8 cellular contexts compared by ENCODE assay signal in genomic region chr3:46558184-46559029, GRCh38. TPM values are rescaled to one million over a fixed set of nuclear protein-coding genes. Genes with fewer than 3 reads are reported as not detected.
A peak's percentile ranks its signal among the peaks of the same experiment; 100 is the strongest.
DNase-seq lines count a peak whose midpoint lies in the region; ATAC-seq and TF ChIP-seq lines count a peak whose summit lies in the region.

No MANE protein-coding gene starts in this region.

- H3K36me3 ChIP-seq in KOPT-K1 (ENCODE audit: insufficient read depth, low read length) (no peaks in the 10 kb centered on the region), iPS-20b (ENCODE audit: insufficient read depth, low read depth, low read length) (no peaks in the 10 kb centered on the region), spleen (no peaks in the 10 kb centered on the region)

- H3K27me3 ChIP-seq in iPS-20b (ENCODE audit: insufficient read depth, low read length) (no peaks in the 10 kb centered on the region), spleen (replicated peaks in 1 of 7) (peaks cover 0 to 10% (median 0%) of the 10 kb centered on the region in 7 donors)

- TF ChIP-seq POLR2A in spleen (IDR thresholded peaks at IDR 0.05) = no peak

- intact Hi-C loops in spleen (cut with DNase I; ENCODE audit: low total_unique reads) = loop anchor here (2.0 kb wide), 1 partner anchor 62 kb away; the partner anchor contains the start of gene RTP3

- ATAC-seq in GM21825 (IDR thresholded peaks at IDR 0.05; ENCODE audit: unreplicated experiment) = peak; percentile 91

- DNase-seq in EL (peak; percentile 93), T-helper 2 cell (peak; percentile 29 to 85 (median 61)), astrocyte of the cerebellum (ENCODE audit: low read depth) (peak; percentile 68), spleen (peak; percentile 89), NCI-H510A treated with DMSO at 0.1 percent for 48 hours (lab: John Stamatoyannopoulos, UW) (no peak)

- peak overlapping the region; percentile 38 for H3K4me3 ChIP-seq in astrocyte of the cerebellum (ENCODE audit: low read depth, low read length)
- no peak overlapping the region for H3K4me3 ChIP-seq in iPS-20b (ENCODE audit: low read length)
- peak overlapping the region in 6 of 8 donors; percentile 1 to 59 (median 31) for H3K4me3 ChIP-seq in spleen

- H3K27ac ChIP-seq in KOPT-K1 (ENCODE audit: low read depth, low read length, poor library complexity, severe bottlenecking) (peak overlapping the region; percentile 70), iPS-20b (ENCODE audit: low read length) (no peak overlapping the region), spleen (peak overlapping the region in 6 of 8 donors; percentile 31 to 66 (median 51))

- in situ Hi-C loops in astrocyte of the cerebellum (cut with HindIII; ENCODE audit: low sequenced_read_pairs) = no loop called here

- TF ChIP-seq CTCF in astrocyte of the cerebellum (IDR thresholded peaks at IDR 0.05; ENCODE audit: low read depth, low read length, missing control alignments) = peak; percentile 75
- TF ChIP-seq CTCF in spleen (IDR thresholded peaks at IDR 0.05 in 8 of 11, conservative IDR thresholded peaks at IDR 0.05 in 3 of 11) = peak; percentile 62 to 88 (median 73)

- H3K9me3 ChIP-seq in KOPT-K1 (ENCODE audit: insufficient read depth, low read length, poor library complexity, severe bottlenecking) = peaks cover 5% of the 10 kb centered on the region
- H3K9me3 ChIP-seq in iPS-20b (ENCODE audit: insufficient read depth, low read depth, low read length) = peaks cover 6% of the 10 kb centered on the region; the same call in 1 of the 2 replicates
- H3K9me3 ChIP-seq in spleen = peaks cover 0 to 9% (median 3%) of the 10 kb centered on the region in 8 donors

- 12 to 28% (median 13%) methylated on average over 22 of the region's 22 CpGs for WGBS in spleen, 5 donors

- peaks cover 14% of the 10 kb centered on the region for H3K4me1 ChIP-seq in iPS-20b (ENCODE audit: insufficient read depth, low read length)
- H3K4me1 ChIP-seq in spleen = peaks cover 8 to 20% (median 13%) of the 10 kb centered on the region in 6 donors

- H3K9ac ChIP-seq in iPS-20b (ENCODE audit: low read depth, low read length) = peak overlapping the region; percentile 23; the same call in 1 of the 2 replicates

RNA-seq across cellular contexts. Expression of gene LRRC2, which starts 7.7 kb away (rescaled TPM):
- total RNA-seq in spleen = 10 to 100 TPM in 1 of 7 donors, 1 to 10 TPM in 6; 3.4 to 10.9 (median 5.8) TPM
- 1 to 10 TPM in 1 of 3 donors, under 1 TPM in 2; 0.59 to 1.8 (median 0.83) TPM for polyA plus RNA-seq in spleen

RNA-seq across cellular contexts. Expression of gene FAM240A, which starts 53.9 kb away (rescaled TPM):
- total RNA-seq in spleen = not detected
- under 1 TPM in 1 of 3 donors, not detected in 2; 0.13 TPM for polyA plus RNA-seq in spleen
